Comparison of ENCODE assay signal across 8 cellular contexts in genomic region chr20:10674684-10675455, GRCh38. TPM values are rescaled to one million over a fixed set of nuclear protein-coding genes. Genes with fewer than 3 reads are reported as not detected.
A peak's percentile ranks its signal among the peaks of the same experiment; 100 is the strongest.
DNase-seq lines count a peak whose midpoint lies in the region; ATAC-seq and TF ChIP-seq lines count a peak whose summit lies in the region.

No MANE protein-coding gene starts in this region.

- H3K27ac ChIP-seq in OCI-LY7 (ENCODE audit: low read depth, low read length, poor library complexity, severe bottlenecking) (peak overlapping the region; percentile 51), ascending aorta (peak overlapping the region; percentile 100), psoas muscle (peak overlapping the region; percentile 92)

- 2 to 3% (median 2%) methylated on average over 23 to 38 of the region's 38 CpGs for WGBS in psoas muscle, 3 donors

- CTCF ChIA-PET in OCI-LY7 (lab: Charles Lee; ENCODE audit: unreplicated experiment) = no interaction called here

- POLR2A ChIA-PET in OCI-LY7 (lab: Charles Lee) = interaction anchor here (0.6 to 1.6 kb wide), 3 partner anchors 25 to 137 kb away, joined by 3 read pairs; no protein-coding TSS in a partner anchor

- H3K36me3 ChIP-seq in OCI-LY7 (ENCODE audit: insufficient read depth, low read length) (no peaks in the 10 kb centered on the region), ascending aorta (peaks cover 0 to 6% of the 10 kb centered on the region in 2 donors), psoas muscle (ENCODE audit: insufficient read depth in 1 of 2, low read depth in 1 of 2) (no peaks in the 10 kb centered on the region)

- H3K4me3 ChIP-seq in GM08714 (ENCODE audit: low read length) (peak overlapping the region; percentile 81), OCI-LY7 (ENCODE audit: low read depth, low read length, poor library complexity, severe bottlenecking) (peak overlapping the region; percentile 67), ascending aorta (peak overlapping the region; percentile 86 to 90), psoas muscle (peak overlapping the region; percentile 97)

- peak overlapping the region; percentile 83 for H3K4me2 ChIP-seq in OCI-LY7 (ENCODE audit: low read length)

- H3K9me2 ChIP-seq in OCI-LY7 (ENCODE audit: insufficient read depth, low read length) = no peaks in the 10 kb centered on the region

- H3K27me3 ChIP-seq in ascending aorta (no peaks in the 10 kb centered on the region), psoas muscle (ENCODE audit: insufficient read depth in 3 of 3, low read length in 2 of 3) (no peaks in the 10 kb centered on the region)

- no TSS peak for BruUV-seq in OCI-LY7 (replicated peaks; lab: Mats Ljungman, UMichigan)

- ATAC-seq in GM21528 (IDR thresholded peaks at IDR 0.05; ENCODE audit: low FRiP score, unreplicated experiment) (peak; percentile 41), psoas muscle (peak; percentile 62 to 72 (median 64))

- H4K20me1 ChIP-seq in OCI-LY7 (ENCODE audit: insufficient read depth, low read length) = 0 out of 2 replicates have a peak, but pooled peaks cover 3% of the 10 kb centered on the region

- peak overlapping the region; percentile 87 for H2AFZ ChIP-seq in OCI-LY7 (ENCODE audit: low read length)

- peak; percentile 70 for TF ChIP-seq CTCF in OCI-LY7 (conservative IDR thresholded peaks at IDR 0.05; ENCODE audit: low read length)
- peak; percentile 95 to 97 (median 96) for TF ChIP-seq CTCF in ascending aorta (IDR thresholded peaks at IDR 0.05)
- TF ChIP-seq CTCF in psoas muscle (IDR thresholded peaks at IDR 0.05) = peak; percentile 78

- peaks cover 39% of the 10 kb centered on the region for H3K4me1 ChIP-seq in OCI-LY7 (ENCODE audit: insufficient read depth, low read length, poor library complexity, severe bottlenecking)
- peaks cover 0 to 9% of the 10 kb centered on the region in 2 donors for H3K4me1 ChIP-seq in ascending aorta
- no peaks in the 10 kb centered on the region for H3K4me1 ChIP-seq in psoas muscle

- intact Hi-C loops in OCI-LY7 (cut with micrococcal nuclease; ENCODE audit: unreplicated experiment) = loop anchor here (2.0 to 10.0 kb wide), 5 partner anchors 123 to 1060 kb away; partner anchors contain the start of genes ANKEF1, MKKS and SLX4IP
- intact Hi-C loops in ascending aorta (cut with DNase I) = loop anchor here (2.0 to 10.0 kb wide), 11 partner anchors 38 to 867 kb away; no protein-coding TSS in a partner anchor
- intact Hi-C loops in psoas muscle (cut with DNase I) = loop anchor here (5.0 to 10.0 kb wide), 8 partner anchors 180 to 870 kb away; no protein-coding TSS in a partner anchor

- no peaks in the 10 kb centered on the region for H3K79me2 ChIP-seq in OCI-LY7 (ENCODE audit: insufficient read depth, low read depth, low read length)

- DNase-seq in HT1080 (ENCODE audit: low read depth) (peak; percentile 82), OCI-LY7 (ENCODE audit: low spot score) (peak; percentile 76), ascending aorta (ENCODE audit: low spot score in 2 of 2) (peak in 1 of 2 donors; percentile 89), hepatic stellate cell (ENCODE audit: low spot score) (peak; percentile 87), psoas muscle (peak; percentile 79 to 87), cerebellum (ENCODE audit: low spot score) (no peak)

- H3K9me3 ChIP-seq in OCI-LY7 (ENCODE audit: low read length) (no peaks in the 10 kb centered on the region), ascending aorta (no peaks in the 10 kb centered on the region), psoas muscle (no peaks in the 10 kb centered on the region)

RNA-seq across cellular contexts. Expression of gene JAG1, which starts 1.1 kb away (rescaled TPM):
- 42.8 and 43.6 TPM in 2 replicates for total RNA-seq in HT1080 (2014; rRNA removed; shearing (Covaris generic))
- polyA plus RNA-seq in HT1080 (2015; cell fraction: cytosol; rRNA removed) = 21.1 and 27.6 TPM in 2 replicates
- 194 and 216 TPM in 2 replicates for polyA plus RNA-seq in HT1080 (2015; cell fraction: nucleus; rRNA removed)
- 0.28 and 0.32 TPM in 2 replicates for total RNA-seq in OCI-LY7 (2014; rRNA removed; shearing (Covaris generic))
- total RNA-seq in OCI-LY7 (2022) = 0.67 and 1.7 TPM in 2 replicates
- 101 TPM for total RNA-seq in ascending aorta
- 10 to 100 TPM; 10.4 to 35.4 (median 16.0) TPM for total RNA-seq in psoas muscle
- polyA plus RNA-seq in psoas muscle = 1 to 10 TPM; 5.4 to 6.5 (median 5.6) TPM
- total RNA-seq in cerebellum = 50.8 TPM

Comparison
In these comparisons a context has a peak if more than half of its experiments do, and no peak if none do; other contexts are left out.
1. RNA of gene JAG1, which starts 1.1 kb away (total RNA-seq): 101 TPM in ascending aorta (single experiment), 50.8 TPM in cerebellum (single experiment), 42.8 to 43.6 TPM in HT1080 and 10.4 to 35.4 TPM in psoas muscle; 0.28 to 1.7 TPM in OCI-LY7; every median in the first group is over 4 times any median in the second.
2. Peak in every context shown above with its lines, with median percentiles within 50 percentile points of each other: H3K4me3 ChIP-seq, H3K27ac ChIP-seq and CTCF ChIP-seq.